Comparison of ENCODE assay signal across 1 cellular context in the genomic region with DNA sequence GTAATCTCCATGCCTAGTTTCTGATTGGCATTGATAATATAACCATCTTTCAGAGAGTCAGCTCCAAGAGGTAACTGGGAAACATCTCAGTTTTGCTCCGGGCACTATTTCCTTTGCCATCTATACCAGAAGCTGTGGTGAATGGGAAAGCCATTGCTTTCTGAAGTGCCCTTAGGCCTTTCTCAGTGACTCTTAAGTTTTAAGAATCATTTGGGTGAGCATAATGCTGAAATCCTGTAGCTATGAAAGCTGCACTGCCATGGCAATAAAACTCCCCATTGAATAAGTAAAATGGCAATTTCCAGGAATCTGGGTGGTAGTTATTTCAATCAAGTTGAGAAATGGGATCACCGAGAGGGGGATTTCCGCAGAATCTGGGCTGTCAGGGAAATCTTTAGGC.
TF ChIP-seq lines count a peak whose summit lies in the region.

No MANE protein-coding gene starts in this region.

TF ChIP-seq in HCT116, 20 proteins besides CTCF, POLR2A, EP300 and RAD21 (continued from another document):
- TF ChIP-seq, protein P1, sequence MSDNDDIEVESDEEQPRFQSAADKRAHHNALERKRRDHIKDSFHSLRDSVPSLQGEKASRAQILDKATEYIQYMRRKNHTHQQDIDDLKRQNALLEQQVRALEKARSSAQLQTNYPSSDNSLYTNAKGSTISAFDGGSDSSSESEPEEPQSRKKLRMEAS (IDR thresholded peaks at IDR 0.05), result no peak
- no peak for TF ChIP-seq TCF7L2 (IDR thresholded peaks at IDR 0.05; ENCODE audit: borderline replicate concordance, extremely low read depth, insufficient read depth, insufficient read length)
- TF ChIP-seq SP1 (IDR thresholded peaks at IDR 0.05; ENCODE audit: low read depth), result no peak
- TF ChIP-seq CEBPB (IDR thresholded peaks at IDR 0.05; ENCODE audit: low read depth), result no peak
- TF ChIP-seq YY1 (IDR thresholded peaks at IDR 0.05; ENCODE audit: extremely low read depth, insufficient replicate concordance, low read depth, low read length), result no peak
